9 cellular contexts compared by ENCODE assay signal in the genomic region with DNA sequence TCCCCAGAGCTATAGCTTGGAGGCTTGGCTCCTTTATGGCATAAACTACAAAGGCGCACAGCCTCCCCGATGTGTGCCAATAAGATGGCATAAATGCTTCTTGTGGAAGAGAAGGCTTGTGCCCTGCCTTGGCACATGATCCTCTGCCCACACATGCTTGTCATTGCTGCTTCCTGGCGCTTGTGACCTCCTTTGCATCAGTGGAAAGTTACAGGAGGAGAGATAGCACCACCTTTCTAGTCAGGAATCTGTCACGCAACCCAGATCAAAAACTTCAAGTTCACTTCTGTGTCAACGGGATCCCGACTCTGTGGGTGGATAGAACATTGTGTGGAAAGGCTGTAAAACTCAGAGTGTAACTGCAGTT.
DNase-seq lines count a peak whose midpoint lies in the region; ATAC-seq and TF ChIP-seq lines count a peak whose summit lies in the region.
"Had no signal": no experiment of that assay in that cellular context is flagged by ENCODE, and none has a peak within 500 bp of the region (broad histone marks: within the 10 kb centered on the region; RNA-seq: fewer than 3 reads in every experiment).

No MANE protein-coding gene starts in this region.

- H3K27me3 Mint-ChIP-seq in T-helper 17 cell: no peaks in the 10 kb centered on the region
- H3K27me3 Mint-ChIP-seq in activated naive CD8-positive, alpha-beta T cell treated with anti-CD3 and anti-CD28 coated beads for 36 hours: no peaks in the 10 kb centered on the region
- H3K27me3 Mint-ChIP-seq in GM23338 (ENCODE audit: insufficient read depth, low read depth, poor library complexity): peaks cover 3% of the 10 kb centered on the region

- peaks cover 6% of the 10 kb centered on the region; the same call in 1 of the 2 replicates for H3K9me2 ChIP-seq in GM23338 (ENCODE audit: insufficient read depth)

- H3K4me1 Mint-ChIP-seq in T-helper 17 cell (peaks cover 54% of the 10 kb centered on the region), GM23338 (peaks cover 25% of the 10 kb centered on the region)
- peaks cover 92% of the 10 kb centered on the region for H3K4me1 Mint-ChIP-seq in activated naive CD8-positive, alpha-beta T cell treated with anti-CD3 and anti-CD28 coated beads for 36 hours

- peaks cover 5% of the 10 kb centered on the region for H3K9me3 Mint-ChIP-seq in activated naive CD8-positive, alpha-beta T cell treated with anti-CD3 and anti-CD28 coated beads for 36 hours
- no peaks in the 10 kb centered on the region for H3K9me3 Mint-ChIP-seq in GM23338

- H3K79me2 ChIP-seq in GM23338 (replicated peaks; ENCODE audit: insufficient read depth): no peaks in the 10 kb centered on the region

- no peak overlapping the region for H2AFZ ChIP-seq in GM23338

- H3K36me3 Mint-ChIP-seq in T-helper 17 cell (ENCODE audit: low read depth) (peaks cover 13% of the 10 kb centered on the region), GM23338 (ENCODE audit: low read depth) (no peaks in the 10 kb centered on the region)
- H3K36me3 Mint-ChIP-seq in activated naive CD8-positive, alpha-beta T cell treated with anti-CD3 and anti-CD28 coated beads for 36 hours: peaks cover 75% of the 10 kb centered on the region

- no peak overlapping the region for H3K4me3 ChIP-seq in mucosa of rectum (ENCODE audit: low read length in 2 of 2)
- H3K4me3 ChIP-seq in GM23338: no peak overlapping the region

- H3K27me3 ChIP-seq in mucosa of rectum (ENCODE audit: control insufficient read depth in 2 of 2, insufficient read depth in 2 of 2, low read length in 2 of 2) (no peaks in the 10 kb centered on the region), GM23338 (ENCODE audit: insufficient read depth) (no peaks in the 10 kb centered on the region)

- DNase-seq in T-helper 17 cell (peak in 1 of 3 donors; percentile 15), GM13977 (ENCODE audit: low spot score) (no peak), NCI-H1694 (lab: John Stamatoyannopoulos, UW) (no peak), GM23338 (ENCODE audit: low spot score) (no peak), NCI-H446 (lab: John Stamatoyannopoulos, UW) (no peak)
- peak; percentile 69 for DNase-seq in activated naive CD8-positive, alpha-beta T cell treated with anti-CD3 and anti-CD28 coated beads for 36 hours
- peak; percentile 71 for DNase-seq in stimulated activated naive CD8-positive, alpha-beta T cell treated with anti-CD3 and anti-CD28 coated beads, Interleukin-15, Interleukin-2, amounts not matched to agents 100 U/mL and 50 U/mL, for 24 hours
- DNase-seq: T-helper 9 cell had no signal

- no peaks in the 10 kb centered on the region for H4K20me1 ChIP-seq in GM23338 (replicated peaks; ENCODE audit: insufficient read depth)

- H3K9me3 ChIP-seq in T-helper 17 cell (ENCODE audit: control insufficient read depth, low read length, poor library complexity, severe bottlenecking) (no peaks in the 10 kb centered on the region), mucosa of rectum (ENCODE audit: control insufficient read depth in 2 of 2, low read length in 2 of 2) (no peaks in the 10 kb centered on the region)

- no peak overlapping the region for H3K4me2 ChIP-seq in GM23338

- H3F3A ChIP-seq in GM23338 (replicated peaks; ENCODE audit: low read depth): no peaks in the 10 kb centered on the region

- H3K27ac Mint-ChIP-seq in T-helper 17 cell (peak overlapping the region; percentile 99), GM23338 (no peak overlapping the region)
- peak overlapping the region; percentile 94 for H3K27ac Mint-ChIP-seq in activated naive CD8-positive, alpha-beta T cell treated with anti-CD3 and anti-CD28 coated beads for 36 hours

- peaks cover 12 to 17% of the 10 kb centered on the region in 2 donors for H3K4me1 ChIP-seq in mucosa of rectum (ENCODE audit: control insufficient read depth in 2 of 2, insufficient read depth in 2 of 2, low read length in 2 of 2)
- H3K4me1 ChIP-seq in GM23338 (ENCODE audit: insufficient read depth): peaks cover 18% of the 10 kb centered on the region

- H3K4me3 Mint-ChIP-seq in T-helper 17 cell: peak overlapping the region; percentile 53
- peak overlapping the region; percentile 68 for H3K4me3 Mint-ChIP-seq in activated naive CD8-positive, alpha-beta T cell treated with anti-CD3 and anti-CD28 coated beads for 36 hours
- H3K4me3 Mint-ChIP-seq in GM23338: no peak overlapping the region

- peak overlapping the region; percentile 2 to 27 for H3K27ac ChIP-seq in mucosa of rectum (ENCODE audit: low read depth in 2 of 2, low read length in 2 of 2)
- H3K27ac ChIP-seq in GM23338 (ENCODE audit: low read depth): no peak overlapping the region

- H3K36me3 ChIP-seq in mucosa of rectum (ENCODE audit: control insufficient read depth in 2 of 2, insufficient read depth in 2 of 2, low read length in 2 of 2) (no peaks in the 10 kb centered on the region), GM23338 (ENCODE audit: insufficient read depth) (no peaks in the 10 kb centered on the region)

- in situ Hi-C loops in GM13977 (cut with MboI; ENCODE audit: low pct_unique_long_range_greater_than_20kb, low sequenced_read_pairs, unreplicated experiment): no loop called here

- no peak overlapping the region for H3K9ac ChIP-seq in mucosa of rectum (ENCODE audit: low read depth in 1 of 2, low read length in 2 of 2)

- ATAC-seq in T-helper 17 cell: peak; percentile 69
- ATAC-seq in stimulated activated naive CD8-positive, alpha-beta T cell treated with anti-CD3 and anti-CD28 coated beads, Interleukin-15, Interleukin-2, amounts not matched to agents 100 U/mL and 50 U/mL, for 24 hours: peak; percentile 81
- ATAC-seq in GM23338: no peak

- TF ChIP-seq CTCF in GM13977 (IDR thresholded peaks at IDR 0.05; ENCODE audit: extremely low read depth, insufficient read depth, missing control alignments): no peak
- TF ChIP-seq CTCF in GM23338 (conservative IDR thresholded peaks at IDR 0.05; ENCODE audit: low read depth in 2 of 2): no peak

TF ChIP-seq in GM23338, 12 proteins besides CTCF, POLR2A, EP300 and RAD21:
- no peak for TF ChIP-seq EZH2phosphoT487 (IDR thresholded peaks at IDR 0.05; ENCODE audit: unreplicated experiment)
- TF ChIP-seq ZNF114 (CRISPR knock-in tag; IDR thresholded peaks at IDR 0.05): no peak
- no peak for TF ChIP-seq JUNB (IDR thresholded peaks at IDR 0.05; ENCODE audit: unreplicated experiment)
- TF ChIP-seq NANOG (IDR thresholded peaks at IDR 0.05; ENCODE audit: borderline replicate concordance): no peak
- TF ChIP-seq CREB1 (CRISPR knock-in tag; IDR thresholded peaks at IDR 0.05; ENCODE audit: low read depth): no peak
- no peak for TF ChIP-seq POLR2AphosphoS5 (IDR thresholded peaks at IDR 0.05; ENCODE audit: low read depth)
- TF ChIP-seq EZH2 (IDR thresholded peaks at IDR 0.05; ENCODE audit: low read depth, unreplicated experiment): no peak
- TF ChIP-seq, protein P1, sequence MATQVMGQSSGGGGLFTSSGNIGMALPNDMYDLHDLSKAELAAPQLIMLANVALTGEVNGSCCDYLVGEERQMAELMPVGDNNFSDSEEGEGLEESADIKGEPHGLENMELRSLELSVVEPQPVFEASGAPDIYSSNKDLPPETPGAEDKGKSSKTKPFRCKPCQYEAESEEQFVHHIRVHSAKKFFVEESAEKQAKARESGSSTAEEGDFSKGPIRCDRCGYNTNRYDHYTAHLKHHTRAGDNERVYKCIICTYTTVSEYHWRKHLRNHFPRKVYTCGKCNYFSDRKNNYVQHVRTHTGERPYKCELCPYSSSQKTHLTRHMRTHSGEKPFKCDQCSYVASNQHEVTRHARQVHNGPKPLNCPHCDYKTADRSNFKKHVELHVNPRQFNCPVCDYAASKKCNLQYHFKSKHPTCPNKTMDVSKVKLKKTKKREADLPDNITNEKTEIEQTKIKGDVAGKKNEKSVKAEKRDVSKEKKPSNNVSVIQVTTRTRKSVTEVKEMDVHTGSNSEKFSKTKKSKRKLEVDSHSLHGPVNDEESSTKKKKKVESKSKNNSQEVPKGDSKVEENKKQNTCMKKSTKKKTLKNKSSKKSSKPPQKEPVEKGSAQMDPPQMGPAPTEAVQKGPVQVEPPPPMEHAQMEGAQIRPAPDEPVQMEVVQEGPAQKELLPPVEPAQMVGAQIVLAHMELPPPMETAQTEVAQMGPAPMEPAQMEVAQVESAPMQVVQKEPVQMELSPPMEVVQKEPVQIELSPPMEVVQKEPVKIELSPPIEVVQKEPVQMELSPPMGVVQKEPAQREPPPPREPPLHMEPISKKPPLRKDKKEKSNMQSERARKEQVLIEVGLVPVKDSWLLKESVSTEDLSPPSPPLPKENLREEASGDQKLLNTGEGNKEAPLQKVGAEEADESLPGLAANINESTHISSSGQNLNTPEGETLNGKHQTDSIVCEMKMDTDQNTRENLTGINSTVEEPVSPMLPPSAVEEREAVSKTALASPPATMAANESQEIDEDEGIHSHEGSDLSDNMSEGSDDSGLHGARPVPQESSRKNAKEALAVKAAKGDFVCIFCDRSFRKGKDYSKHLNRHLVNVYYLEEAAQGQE (IDR thresholded peaks at IDR 0.05; ENCODE audit: unreplicated experiment): no peak
- TF ChIP-seq STAT1 (IDR thresholded peaks at IDR 0.05; ENCODE audit: unreplicated experiment): no peak

Comparison
In these comparisons a context has a peak if more than half of its experiments do, and no peak if none do; other contexts are left out.
1. DNase-seq: peak in activated naive CD8-positive, alpha-beta T cell treated with anti-CD3 and anti-CD28 coated beads for 36 hours (single experiment) and stimulated activated naive CD8-positive, alpha-beta T cell treated with anti-CD3 and anti-CD28 coated beads, Interleukin-15, Interleukin-2, amounts not matched to agents 100 U/mL and 50 U/mL, for 24 hours (single experiment); none in GM13977 (single experiment), NCI-H1694 (single experiment), GM23338 (single experiment) and NCI-H446 (0 of 2).